ENCODE assay signal across 19 cellular contexts in genomic region chr10:47094126-47094525, GRCh38.
DNase-seq lines count a peak whose midpoint lies in the region; ATAC-seq and TF ChIP-seq lines count a peak whose summit lies in the region.
"Had no signal": no experiment of that assay in that cellular context is flagged by ENCODE, and none has a peak within 500 bp of the region (broad histone marks: within the 10 kb centered on the region; RNA-seq: fewer than 3 reads in every experiment).

No MANE protein-coding gene starts in this region.

- H3K4me1 ChIP-seq in BLaER1 treated with 17β-estradiol and CSF1 and Interleukin-3, amounts not matched to agents 10 nM and 100 nM, result peaks cover 20 to 56% (median 40%) of the 10 kb centered on the region in 10 experiments
- peaks cover 17% of the 10 kb centered on the region for H3K4me1 ChIP-seq in Loucy (ENCODE audit: insufficient read depth, low read length, poor library complexity, severe bottlenecking)
- H3K4me1 ChIP-seq: A549 had no signal

- DNase-seq in coronary artery (ENCODE audit: low spot score) (peak; percentile 28), osteocyte (ENCODE audit: extremely low spot score, unreplicated experiment) (peak; percentile 66), HuH-7.5 (ENCODE audit: low spot score) (no peak), AG08395 (ENCODE audit: low spot score) (no peak)
- DNase-seq: 8988T; ACHN; CD4-positive, CD25-positive, alpha-beta regulatory T cell; CD8-positive, alpha-beta T cell; DMS 273 treated with DMSO at 0.1 percent for 48 hours; DMS79 treated with DMSO at 0.1 percent for 48 hours; GF-D8 had no signal

- no peaks in the 10 kb centered on the region for H3K9me2 ChIP-seq in Loucy (replicated peaks; ENCODE audit: low read depth, low read length)

- H3K36me3 ChIP-seq in BLaER1 treated with 17β-estradiol and CSF1 and Interleukin-3, amounts not matched to agents 10 nM and 100 nM, result no peaks in the 10 kb centered on the region
- H3K36me3 ChIP-seq in Loucy (ENCODE audit: insufficient read depth, low read length), result no peaks in the 10 kb centered on the region

- H3K9me3 ChIP-seq in BLaER1 treated with 17β-estradiol and CSF1 and Interleukin-3, amounts not matched to agents 10 nM and 100 nM (replicated peaks in 1 of 11), result peaks cover 0 to 23% (median 15%) of the 10 kb centered on the region in 11 experiments; a peak in 17 of 22 replicates
- H3K9me3 ChIP-seq in Loucy (ENCODE audit: insufficient read depth, low read depth, low read length), result no peaks in the 10 kb centered on the region

- H3K4me3 Mint-ChIP-seq in osteocyte (ENCODE audit: unreplicated experiment), result no peak overlapping the region
- H3K4me3 Mint-ChIP-seq: CD4-positive, CD25-positive, alpha-beta regulatory T cell; CD8-positive, alpha-beta T cell; GM23338; H9 had no signal

- TF ChIP-seq CTCF in Loucy (conservative IDR thresholded peaks at IDR 0.05; ENCODE audit: low read length), result no peak
- no peak for TF ChIP-seq CTCF in coronary artery (IDR thresholded peaks at IDR 0.05)
- no peak for TF ChIP-seq CTCF in osteocyte (IDR thresholded peaks at IDR 0.05)

- peaks cover 0 to 7% (median 0%) of the 10 kb centered on the region in 11 experiments; a peak in 7 of 22 replicates for H3K27me3 ChIP-seq in BLaER1 treated with 17β-estradiol and CSF1 and Interleukin-3, amounts not matched to agents 10 nM and 100 nM
- H3K27me3 ChIP-seq in Loucy (ENCODE audit: insufficient read depth, low read length, poor library complexity, severe bottlenecking), result no peaks in the 10 kb centered on the region

- peak overlapping the region in 1 of 11 experiments; percentile 23; a peak in 3 of 22 replicates for H3K27ac ChIP-seq in BLaER1 treated with 17β-estradiol and CSF1 and Interleukin-3, amounts not matched to agents 10 nM and 100 nM
- H3K27ac ChIP-seq in coronary artery, result no peak overlapping the region
- H3K27ac ChIP-seq: A549, C4-2B had no signal

- no peak overlapping the region for H3K4me3 ChIP-seq in BLaER1 treated with 17β-estradiol and CSF1 and Interleukin-3, amounts not matched to agents 10 nM and 100 nM
- H3K4me3 ChIP-seq in Loucy (ENCODE audit: low read length, poor library complexity, severe bottlenecking) (no peak overlapping the region), coronary artery (no peak overlapping the region)
- H3K4me3 ChIP-seq: A549, GM23338 had no signal

- no peaks in the 10 kb centered on the region for H3K79me2 ChIP-seq in Loucy (ENCODE audit: insufficient read depth, low read length)

- peak overlapping the region in 6 of 11 experiments; percentile 0 to 47 (median 22); a peak in 7 of 22 replicates for H3K4me2 ChIP-seq in BLaER1 treated with 17β-estradiol and CSF1 and Interleukin-3, amounts not matched to agents 10 nM and 100 nM
- peak overlapping the region; percentile 6 for H3K4me2 ChIP-seq in Loucy (ENCODE audit: low read depth, low read length, poor library complexity, severe bottlenecking)
- H3K4me2 ChIP-seq: A549, GM23338 had no signal

- 0 out of 2 replicates have a peak overlapping the region, but pooled peaks have one; percentile 50 for H2AFZ ChIP-seq in Loucy (ENCODE audit: low read length)
- H2AFZ ChIP-seq: GM23338 had no signal

- H3K27me3 Mint-ChIP-seq in osteocyte (ENCODE audit: unreplicated experiment), result peaks cover 2% of the 10 kb centered on the region
- H3K27me3 Mint-ChIP-seq: CD4-positive, CD25-positive, alpha-beta regulatory T cell had no signal

- no peak for ATAC-seq in HG02588 (IDR thresholded peaks at IDR 0.05; ENCODE audit: unreplicated experiment)
- ATAC-seq: A549; CD8-positive, alpha-beta T cell; GM23338; HCT116 had no signal

- H3K9ac ChIP-seq in BLaER1 treated with 17β-estradiol and CSF1 and Interleukin-3, amounts not matched to agents 10 nM and 100 nM, result no peak overlapping the region
- H3K9ac ChIP-seq in Loucy (ENCODE audit: low read depth, low read length, poor library complexity, severe bottlenecking), result no peak overlapping the region

- no peaks in the 10 kb centered on the region for H3K9me3 Mint-ChIP-seq in osteocyte (ENCODE audit: unreplicated experiment)
- H3K9me3 Mint-ChIP-seq: CD4-positive, CD25-positive, alpha-beta regulatory T cell; CD8-positive, alpha-beta T cell had no signal

- H3K36me3 Mint-ChIP-seq in osteocyte (ENCODE audit: unreplicated experiment), result no peaks in the 10 kb centered on the region
- H3K36me3 Mint-ChIP-seq: CD4-positive, CD25-positive, alpha-beta regulatory T cell; CD8-positive, alpha-beta T cell had no signal

- H3F3A ChIP-seq in Loucy (ENCODE audit: low read depth), result no peaks in the 10 kb centered on the region

- H3K4me1 Mint-ChIP-seq in osteocyte (ENCODE audit: unreplicated experiment), result no peaks in the 10 kb centered on the region
- H3K4me1 Mint-ChIP-seq: GM23338, H9 had no signal

- no peak overlapping the region for H3K27ac Mint-ChIP-seq in osteocyte (ENCODE audit: unreplicated experiment)
- H3K27ac Mint-ChIP-seq: CD4-positive, CD25-positive, alpha-beta regulatory T cell; CD8-positive, alpha-beta T cell; GM23338; H9 had no signal

- no peaks in the 10 kb centered on the region for H4K20me1 ChIP-seq in BLaER1 treated with 17β-estradiol and CSF1 and Interleukin-3, amounts not matched to agents 10 nM and 100 nM
- no peaks in the 10 kb centered on the region for H4K20me1 ChIP-seq in Loucy (ENCODE audit: insufficient read depth, low read length, poor library complexity, severe bottlenecking)

Comparison
In these comparisons a context has a peak if more than half of its experiments do, and no peak if none do; other contexts are left out.
1. DNase-seq: peak in coronary artery (single experiment) and osteocyte (single experiment); none in HuH-7.5 (single experiment) and AG08395 (single experiment).